In genomic region chr4:140152760-140153418, GRCh38 we compare ENCODE assay signal across 1 cellular context.
TF ChIP-seq lines count a peak whose summit lies in the region.

No MANE protein-coding gene starts in this region.

TF ChIP-seq in WTC11, 78 proteins besides CTCF, POLR2A, EP300 and RAD21 (continued from another document):
- TF ChIP-seq SMAD4 (CRISPR knock-in tag; IDR thresholded peaks at IDR 0.05), result no peak
- TF ChIP-seq ZNF423 (CRISPR knock-in tag; IDR thresholded peaks at IDR 0.05), result no peak
- no peak for TF ChIP-seq TEAD1 (CRISPR knock-in tag; IDR thresholded peaks at IDR 0.05)
- no peak for TF ChIP-seq SOX15 (CRISPR knock-in tag; IDR thresholded peaks at IDR 0.05)
- TF ChIP-seq HMGA2 (CRISPR knock-in tag; IDR thresholded peaks at IDR 0.05), result no peak
- no peak for TF ChIP-seq ZNF317 (CRISPR knock-in tag; IDR thresholded peaks at IDR 0.05; ENCODE audit: borderline replicate concordance, low read depth)
- TF ChIP-seq RELA (CRISPR knock-in tag; IDR thresholded peaks at IDR 0.05; ENCODE audit: borderline replicate concordance), result 0 out of 2 replicates have a peak, but pooled peaks have one; percentile 37
- TF ChIP-seq SP1 (CRISPR knock-in tag; conservative IDR thresholded peaks at IDR 0.05), result no peak
- TF ChIP-seq ZNF138 (CRISPR knock-in tag; conservative IDR thresholded peaks at IDR 0.05), result no peak
- no peak for TF ChIP-seq JAZF1 (CRISPR knock-in tag; IDR thresholded peaks at IDR 0.05)
- no peak for TF ChIP-seq ZNF232 (CRISPR knock-in tag; IDR thresholded peaks at IDR 0.05)
- no peak for TF ChIP-seq GRHL2 (CRISPR knock-in tag; IDR thresholded peaks at IDR 0.05; ENCODE audit: insufficient replicate concordance, severe bottlenecking)
- no peak for TF ChIP-seq OVOL2 (CRISPR knock-in tag; IDR thresholded peaks at IDR 0.05; ENCODE audit: borderline replicate concordance)
- TF ChIP-seq ZNF532 (CRISPR knock-in tag; IDR thresholded peaks at IDR 0.05; ENCODE audit: borderline replicate concordance), result no peak
- TF ChIP-seq ZNF396 (CRISPR knock-in tag; IDR thresholded peaks at IDR 0.05; ENCODE audit: borderline replicate concordance), result no peak
- no peak for TF ChIP-seq FOXJ3 (CRISPR knock-in tag; IDR thresholded peaks at IDR 0.05; ENCODE audit: borderline replicate concordance)
- 0 out of 2 replicates have a peak, but pooled peaks have one; percentile 27 for TF ChIP-seq HMGXB4 (CRISPR knock-in tag; IDR thresholded peaks at IDR 0.05)
- TF ChIP-seq NFATC4 (CRISPR knock-in tag; IDR thresholded peaks at IDR 0.05), result no peak
- no peak for TF ChIP-seq ZNF281 (CRISPR knock-in tag; IDR thresholded peaks at IDR 0.05)
- TF ChIP-seq ETV6 (CRISPR knock-in tag; IDR thresholded peaks at IDR 0.05), result no peak
- no peak for TF ChIP-seq CREB1 (CRISPR knock-in tag; IDR thresholded peaks at IDR 0.05)
- TF ChIP-seq NFYB (CRISPR knock-in tag; conservative IDR thresholded peaks at IDR 0.05; ENCODE audit: low read depth), result no peak
- TF ChIP-seq ZNF121 (CRISPR knock-in tag; IDR thresholded peaks at IDR 0.05), result no peak
- peak; percentile 71; the same call in 1 of the 2 replicates for TF ChIP-seq FOXP4 (CRISPR knock-in tag; IDR thresholded peaks at IDR 0.05)
- 0 out of 2 replicates have a peak, but pooled peaks have one; percentile 58 for TF ChIP-seq MYBL2 (CRISPR knock-in tag; IDR thresholded peaks at IDR 0.05)
- no peak for TF ChIP-seq GTF2I (CRISPR knock-in tag; conservative IDR thresholded peaks at IDR 0.05)
TF ChIP-seq in WTC11: peak in this region for 8.
